In the genomic region with DNA sequence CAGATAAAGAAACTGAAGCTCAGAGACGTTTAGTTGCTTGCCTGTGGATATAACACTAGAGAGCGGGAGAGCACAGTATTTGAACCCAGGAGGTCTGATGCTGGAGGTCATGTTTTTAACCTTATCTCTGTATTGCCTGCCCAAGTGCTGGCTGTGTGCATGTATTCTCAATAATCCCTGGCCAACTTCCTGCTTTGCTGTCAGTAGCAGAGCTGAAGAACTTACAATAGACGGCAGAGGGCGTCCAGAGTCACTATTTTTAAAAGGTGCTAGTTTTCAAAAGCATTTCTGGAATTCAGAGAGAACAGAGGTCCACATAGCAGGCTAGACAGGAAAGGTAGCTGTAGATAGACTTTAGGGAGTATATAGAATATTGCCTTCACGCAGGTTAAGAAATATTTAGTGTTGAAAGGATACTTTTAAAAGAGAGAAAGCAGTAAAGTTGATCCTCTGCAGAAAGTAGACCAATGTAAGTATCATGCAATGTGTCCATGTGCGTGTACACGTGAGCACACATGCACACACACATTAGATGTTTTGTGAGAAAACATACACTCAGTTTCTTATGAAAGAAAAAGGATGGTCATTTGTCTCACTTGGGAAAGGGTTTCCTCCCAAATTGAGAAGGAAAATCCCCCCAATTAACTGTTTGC, we compare ENCODE assay signal across 8 cellular contexts. TPM values are rescaled to one million over a fixed set of nuclear protein-coding genes. Genes with fewer than 3 reads are reported as not detected.
A peak's percentile ranks its signal among the peaks of the same experiment; 100 is the strongest.
DNase-seq lines count a peak whose midpoint lies in the region; ATAC-seq and TF ChIP-seq lines count a peak whose summit lies in the region.

No MANE protein-coding gene starts in this region.

- peaks cover 16% of the 10 kb centered on the region for H3K36me3 Mint-ChIP-seq in activated CD8-positive, alpha-beta T cell treated with anti-CD3 and anti-CD28 coated beads, Interleukin-2, amount 10 ng/mL, durations not matched to agents 7 days and 5 days (ENCODE audit: low read depth)
- H3K36me3 Mint-ChIP-seq in osteocyte (ENCODE audit: unreplicated experiment), result peaks cover 10% of the 10 kb centered on the region

- CTCF ChIA-PET in activated CD8-positive, alpha-beta T cell treated with anti-CD3 and anti-CD28 coated beads, Interleukin-2, amount 10 ng/mL, durations not matched to agents 7 days and 5 days (lab: Charles Lee), result interaction anchor here (0.8 to 1.9 kb wide), 19 partner anchors 8 to 849 kb away, joined by 3 to 17 read pairs (median 3); no protein-coding TSS in a partner anchor

- no peak overlapping the region for H3K27ac Mint-ChIP-seq in activated CD8-positive, alpha-beta T cell treated with anti-CD3 and anti-CD28 coated beads, Interleukin-2, amount 10 ng/mL, durations not matched to agents 7 days and 5 days
- H3K27ac Mint-ChIP-seq in osteocyte (ENCODE audit: unreplicated experiment), result peak overlapping the region; percentile 40

- peaks cover 0 to 14% (median 9%) of the 10 kb centered on the region in 3 donors for H3K4me1 ChIP-seq in gastroesophageal sphincter

- no peaks in the 10 kb centered on the region for H3K9me3 ChIP-seq in gastroesophageal sphincter

- H3K4me3 Mint-ChIP-seq in activated CD8-positive, alpha-beta T cell treated with anti-CD3 and anti-CD28 coated beads, Interleukin-2, amount 10 ng/mL, durations not matched to agents 7 days and 5 days, result no peak overlapping the region
- H3K4me3 Mint-ChIP-seq in osteocyte (ENCODE audit: unreplicated experiment), result no peak overlapping the region

- TF ChIP-seq CTCF in gastroesophageal sphincter (IDR thresholded peaks at IDR 0.05), result peak; percentile 70 to 89 (median 85)
- TF ChIP-seq CTCF in osteocyte (IDR thresholded peaks at IDR 0.05), result peak; percentile 90

- no peak for TF ChIP-seq EP300 in gastroesophageal sphincter (IDR thresholded peaks at IDR 0.05)

- DNase-seq in COR-L47 (lab: John Stamatoyannopoulos, UW) (peak; percentile 56), NCI-H748 (lab: John Stamatoyannopoulos, UW; ENCODE audit: unreplicated experiment) (peak; percentile 75), osteocyte (ENCODE audit: extremely low spot score, unreplicated experiment) (no peak), activated gamma-delta T cell treated with Interleukin-2 at 50 U/mL for 16 hours (no peak)
- DNase-seq in activated CD8-positive, alpha-beta T cell treated with anti-CD3 and anti-CD28 coated beads, Interleukin-2, amount 10 ng/mL, durations not matched to agents 7 days and 5 days, result peak; percentile 62

- H3K27me3 Mint-ChIP-seq in activated CD8-positive, alpha-beta T cell treated with anti-CD3 and anti-CD28 coated beads, Interleukin-2, amount 10 ng/mL, durations not matched to agents 7 days and 5 days (ENCODE audit: low read depth), result no peaks in the 10 kb centered on the region
- no peaks in the 10 kb centered on the region for H3K27me3 Mint-ChIP-seq in osteocyte (ENCODE audit: unreplicated experiment)

- H3K9me3 Mint-ChIP-seq in activated CD8-positive, alpha-beta T cell treated with anti-CD3 and anti-CD28 coated beads, Interleukin-2, amount 10 ng/mL, durations not matched to agents 7 days and 5 days (ENCODE audit: insufficient read depth), result no peaks in the 10 kb centered on the region
- H3K9me3 Mint-ChIP-seq in osteocyte (ENCODE audit: unreplicated experiment), result peaks cover 9% of the 10 kb centered on the region

- no peak overlapping the region for H3K4me3 ChIP-seq in gastroesophageal sphincter

- H3K27me3 ChIP-seq in gastroesophageal sphincter, result no peaks in the 10 kb centered on the region

- H3K4me1 Mint-ChIP-seq in activated CD8-positive, alpha-beta T cell treated with anti-CD3 and anti-CD28 coated beads, Interleukin-2, amount 10 ng/mL, durations not matched to agents 7 days and 5 days (ENCODE audit: low read depth), result peaks cover 7% of the 10 kb centered on the region
- peaks cover 31% of the 10 kb centered on the region for H3K4me1 Mint-ChIP-seq in osteocyte (ENCODE audit: unreplicated experiment)

- peaks cover 0 to 22% of the 10 kb centered on the region in 2 donors for H3K36me3 ChIP-seq in gastroesophageal sphincter

- ATAC-seq in GM19043 (IDR thresholded peaks at IDR 0.05; ENCODE audit: low read depth, unreplicated experiment) (peak; percentile 84), HG03342 (IDR thresholded peaks at IDR 0.05; ENCODE audit: unreplicated experiment) (peak; percentile 81), gastroesophageal sphincter (peak; percentile 78)
- peak; percentile 90 for ATAC-seq in activated CD8-positive, alpha-beta T cell treated with anti-CD3 and anti-CD28 coated beads, Interleukin-2, amount 10 ng/mL, durations not matched to agents 7 days and 5 days

- no peak for TF ChIP-seq POLR2A in gastroesophageal sphincter (IDR thresholded peaks at IDR 0.05)

- WGBS in gastroesophageal sphincter (ENCODE audit: low coverage in 1 of 2), 2 donors, result 17 to 36% methylated on average over 6 to 7 of the region's 7 CpGs

- peak overlapping the region in 2 of 4 donors; percentile 4 to 40 for H3K27ac ChIP-seq in gastroesophageal sphincter

- POLR2A ChIA-PET in activated CD8-positive, alpha-beta T cell treated with anti-CD3 and anti-CD28 coated beads, Interleukin-2, amount 10 ng/mL, durations not matched to agents 7 days and 5 days (lab: Charles Lee), result no interaction called here

RNA-seq across cellular contexts. Expression of a gene that starts 46.3 kb away (rescaled TPM):
- total RNA-seq in activated CD8-positive, alpha-beta T cell treated with anti-CD3 and anti-CD28 coated beads, Interleukin-2, amount 10 ng/mL, durations not matched to agents 7 days and 5 days, result 1 to 10 TPM; 8.4 to 9.5 TPM
- total RNA-seq in gastroesophageal sphincter (1 to 10 TPM; 2.7 to 7.2 (median 5.4) TPM), osteocyte (9.4 and 10.4 TPM in 2 replicates)

RNA-seq across cellular contexts. Expression of a gene that starts 46.4 kb away (rescaled TPM):
- total RNA-seq in activated CD8-positive, alpha-beta T cell treated with anti-CD3 and anti-CD28 coated beads, Interleukin-2, amount 10 ng/mL, durations not matched to agents 7 days and 5 days, result 10 to 100 TPM; 48.2 to 53.9 TPM
- total RNA-seq in gastroesophageal sphincter (10 to 100 TPM; 48.6 to 57.9 (median 55.1) TPM), osteocyte (45.5 and 57.7 TPM in 2 replicates)

Comparison
In these comparisons a context has a peak if more than half of its experiments do, and no peak if none do; other contexts are left out.
1. DNase-seq: peak in COR-L47 (single experiment), NCI-H748 (single experiment) and activated CD8-positive, alpha-beta T cell treated with anti-CD3 and anti-CD28 coated beads, Interleukin-2, amount 10 ng/mL, durations not matched to agents 7 days and 5 days (single experiment); none in osteocyte (single experiment) and activated gamma-delta T cell treated with Interleukin-2 at 50 U/mL for 16 hours (single experiment).
2. Peak in every context shown above with its lines, with median percentiles within 50 percentile points of each other: ATAC-seq.